Comparison of ENCODE assay signal across 26 cellular contexts in the genomic region with DNA sequence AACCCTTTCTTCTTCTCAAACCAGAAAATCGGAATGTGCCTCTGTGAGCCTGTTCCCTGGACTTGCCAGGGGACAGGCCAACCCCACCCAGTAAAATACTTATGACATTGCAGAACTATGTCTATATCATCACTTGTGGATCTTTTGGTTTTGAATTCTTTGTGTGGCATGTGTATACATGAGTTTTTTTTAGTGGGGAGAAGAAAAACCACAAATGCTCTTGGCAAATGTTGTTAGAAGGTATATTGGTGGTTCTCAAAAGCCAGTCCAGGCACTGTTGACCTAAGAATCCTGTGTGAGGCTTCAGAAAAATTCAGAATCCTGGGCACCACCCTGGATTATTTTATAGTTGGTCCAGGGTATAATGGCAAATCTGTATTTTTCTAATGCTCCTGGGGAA.
"Had no signal": no experiment of that assay in that cellular context is flagged by ENCODE, and none has a peak within 500 bp of the region (broad histone marks: within the 10 kb centered on the region; RNA-seq: fewer than 3 reads in every experiment).

No MANE protein-coding gene starts in this region.

- H3K27ac ChIP-seq: colonic mucosa, dorsolateral prefrontal cortex, gastroesophageal sphincter, right lobe of liver, skin epidermis, thoracic aorta, vagina had no signal

- H3K4me3 ChIP-seq: colonic mucosa, dorsolateral prefrontal cortex, gastroesophageal sphincter, right lobe of liver, skin epidermis, thoracic aorta, vagina had no signal

- H3K4me1 ChIP-seq: colonic mucosa, gastroesophageal sphincter, right lobe of liver had no signal

- H3K36me3 ChIP-seq: colonic mucosa, gastroesophageal sphincter, right lobe of liver, thoracic aorta, vagina had no signal

- FAIRE-seq: kidney had no signal

- H3K9me3 ChIP-seq: colonic mucosa, gastroesophageal sphincter, right lobe of liver, thoracic aorta, vagina had no signal

- DNase-seq: activated CD4-positive, alpha-beta memory T cell treated with anti-CD3 and anti-CD28 coated beads for 36 hours; activated CD4-positive, alpha-beta T cell treated with anti-CD3 and anti-CD28 coated beads, Interleukin-2, amount 10 ng/mL, durations not matched to agents 24 days and 14 days; activated CD4-positive, CD25-positive, alpha-beta regulatory T cell treated with anti-CD3 and anti-CD28 coated beads, Interleukin-2, amount 50 U/mL, for 72 hours; activated CD8-positive, alpha-beta memory T cell treated with anti-CD3 and anti-CD28 coated beads, Interleukin-2, amount 50 U/mL, for 4 hours; activated effector memory CD4-positive, alpha-beta T cell treated with anti-CD3 and anti-CD28 coated beads, Interleukin-2, amount 50 U/mL, for 16 hours; activated naive CD4-positive, alpha-beta T cell treated with anti-CD3 and anti-CD28 coated beads for 36 hours; activated naive CD8-positive, alpha-beta T cell treated with anti-CD3 and anti-CD28 coated beads for 36 hours; activated T-cell treated with anti-CD3 and anti-CD28 coated beads, Interleukin-2, amount 50 U/mL, for 1 hour; colonic mucosa; dorsolateral prefrontal cortex; effector memory CD4-positive, alpha-beta T cell; head of caudate nucleus; hippocampal formation; kidney; left colon; midbrain; natural killer cell; right lobe of liver; stimulated activated CD4-positive, alpha-beta T cell treated with anti-CD3 and anti-CD28 coated beads, Interleukin-4, amount 100 ng/mL, for 24 hours; T-helper 17 cell; T1000 had no signal

- H3K27me3 ChIP-seq: colonic mucosa, gastroesophageal sphincter, right lobe of liver, vagina had no signal

- ATAC-seq: gastroesophageal sphincter; left colon; natural killer cell; right lobe of liver; stimulated activated effector memory CD8-positive, alpha-beta T cell treated with anti-CD3 and anti-CD28 coated beads, Interleukin-12 subunit alpha, Interleukin-12 subunit beta, amount 100 ng/mL, for 72 hours; T-helper 17 cell had no signal
